ENCODE assay signal across 16 cellular contexts in the genomic region with DNA sequence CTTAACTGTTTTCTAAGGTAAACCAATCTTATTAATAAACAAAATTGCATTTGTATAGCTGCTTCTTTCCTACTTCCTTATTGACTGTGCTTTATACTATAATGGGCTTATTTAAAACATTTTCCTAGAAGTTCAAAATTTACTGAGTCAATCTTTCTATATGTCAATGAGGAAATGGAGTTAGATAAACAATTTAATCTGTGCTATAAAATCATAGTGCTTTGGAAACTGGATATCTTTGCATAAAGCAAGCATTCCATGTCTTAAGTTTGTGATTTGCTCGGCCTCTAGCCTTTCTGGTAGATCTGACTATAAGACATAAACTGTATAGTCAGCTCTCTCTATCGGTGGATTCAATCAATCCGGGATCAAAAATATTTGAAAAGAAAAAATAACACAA.
"Had no signal": no experiment of that assay in that cellular context is flagged by ENCODE, and none has a peak within 500 bp of the region (broad histone marks: within the 10 kb centered on the region; RNA-seq: fewer than 3 reads in every experiment).

No MANE protein-coding gene starts in this region.

- H3K36me3 ChIP-seq: heart right ventricle, neutrophil, right atrium auricular region, transverse colon, vagina had no signal

- H3K4me1 ChIP-seq: vagina had no signal

- H3K27me3 Mint-ChIP-seq: activated naive CD8-positive, alpha-beta T cell treated with anti-CD3 and anti-CD28 coated beads, Interleukin-2, amount 10 ng/mL, durations not matched to agents 7 days and 5 days; brain had no signal

- H3K36me3 Mint-ChIP-seq: activated naive CD8-positive, alpha-beta T cell treated with anti-CD3 and anti-CD28 coated beads, Interleukin-2, amount 10 ng/mL, durations not matched to agents 7 days and 5 days; brain; natural killer cell had no signal

- H3K4me3 Mint-ChIP-seq: brain, natural killer cell had no signal

- H3K9me3 Mint-ChIP-seq: activated naive CD8-positive, alpha-beta T cell treated with anti-CD3 and anti-CD28 coated beads, Interleukin-2, amount 10 ng/mL, durations not matched to agents 7 days and 5 days; natural killer cell had no signal

- H3K9me3 ChIP-seq: neutrophil, transverse colon, vagina had no signal

- H3K4me3 ChIP-seq: right atrium auricular region, smooth muscle cell, transverse colon, vagina had no signal

- H3K27me3 ChIP-seq: heart right ventricle, neutrophil, right atrium auricular region, transverse colon, vagina had no signal

- H3K27ac ChIP-seq: neutrophil, transverse colon, vagina had no signal

- ATAC-seq: activated CD4-positive, CD25-positive, alpha-beta regulatory T cell treated with anti-CD3 and anti-CD28 coated beads, Interleukin-2, amount 50 U/mL, for 24 hours; heart right ventricle; left cardiac atrium; natural killer cell; stimulated activated naive CD8-positive, alpha-beta T cell treated with anti-CD3 and anti-CD28 coated beads, Interleukin-15, Interleukin-2, amounts not matched to agents 100 U/mL and 50 U/mL, for 24 hours had no signal

- H3K27ac Mint-ChIP-seq: activated naive CD8-positive, alpha-beta T cell treated with anti-CD3 and anti-CD28 coated beads, Interleukin-2, amount 10 ng/mL, durations not matched to agents 7 days and 5 days; brain; natural killer cell had no signal

- H3K4me1 Mint-ChIP-seq: brain had no signal

- DNase-seq: activated CD4-positive, alpha-beta T cell treated with anti-CD3 and anti-CD28 coated beads, Interleukin-2, amount 50 U/mL, for 1 hour; activated naive CD4-positive, alpha-beta T cell; activated naive CD8-positive, alpha-beta T cell treated with anti-CD3 and anti-CD28 coated beads, Interleukin-2, amount 10 ng/mL, durations not matched to agents 7 days and 5 days; cerebellar nuclear complex; effector CD8-positive, alpha-beta T cell; heart right ventricle; left cardiac atrium; natural killer cell; stimulated activated naive CD8-positive, alpha-beta T cell treated with anti-CD3 and anti-CD28 coated beads, Interleukin-15, Interleukin-2, amounts not matched to agents 100 U/mL and 50 U/mL, for 24 hours; transverse colon had no signal
